ENCODE assay signal across 3 cellular contexts in the genomic region with DNA sequence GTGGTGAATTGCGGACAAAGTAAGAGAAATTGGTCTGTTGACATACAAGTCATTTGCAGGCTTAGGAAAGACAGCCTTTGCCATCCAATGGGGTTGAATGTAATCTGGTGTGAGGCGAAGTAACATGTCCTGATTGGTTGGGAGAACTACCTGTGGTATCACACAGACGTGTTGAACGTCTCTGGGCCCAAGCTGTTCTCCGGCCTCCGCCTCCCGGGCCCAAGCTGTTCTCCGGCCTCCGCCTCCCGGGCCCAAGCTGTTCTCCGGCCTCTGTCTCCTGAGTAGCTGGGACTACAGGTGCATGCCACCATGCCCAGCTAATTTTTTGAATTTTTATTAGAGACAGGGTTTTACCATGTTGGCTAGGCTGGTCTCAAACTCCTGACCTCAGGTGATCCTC.
TF ChIP-seq lines count a peak whose summit lies in the region.

No MANE protein-coding gene starts in this region.

TF ChIP-seq in HEK293, 187 proteins besides CTCF, POLR2A, EP300 and RAD21:
- TF ChIP-seq SP2 (tag by site-specific recombination; IDR thresholded peaks at IDR 0.05) (peak; percentile 46), SCRT2 (tag by site-specific recombination; IDR thresholded peaks at IDR 0.05) (0 out of 2 replicates have a peak, but pooled peaks have one; percentile 26), ZNF768 (tag by site-specific recombination; IDR thresholded peaks at IDR 0.05) (0 out of 2 replicates have a peak, but pooled peaks have one; percentile 9)

TF ChIP-seq in K562, 482 proteins besides CTCF, POLR2A, EP300 and RAD21:
- 0 out of 2 replicates have a peak, but pooled peaks have one; percentile 16 for TF ChIP-seq RBFOX2 (IDR thresholded peaks at IDR 0.05; ENCODE audit: low read depth, low read length)

TF ChIP-seq in HepG2, 621 proteins besides CTCF, POLR2A, EP300 and RAD21:
- TF ChIP-seq RXRA (CRISPR knock-in tag; IDR thresholded peaks at IDR 0.05) (0 out of 2 replicates have a peak, but pooled peaks have one; percentile 18), ZC3H13 (CRISPR knock-in tag; IDR thresholded peaks at IDR 0.05) (peak; percentile 64; the same call in 1 of the 2 replicates), ZNF770 (CRISPR knock-in tag; IDR thresholded peaks at IDR 0.05) (peak; percentile 83), RBFOX2 (IDR thresholded peaks at IDR 0.05; ENCODE audit: low read depth, low read length) (0 out of 2 replicates have a peak, but pooled peaks have one; percentile 37), AGO2 (optimal IDR thresholded peaks at IDR 0.05; ENCODE audit: low read depth, low read length) (peak; percentile 73), ZNF768 (CRISPR knock-in tag; IDR thresholded peaks at IDR 0.05) (peak; percentile 74; the same call in 1 of the 2 replicates), POLR2G (IDR thresholded peaks at IDR 0.05; ENCODE audit: low read depth, low read length) (peak; percentile 59)
